Comparison of ENCODE assay signal across 24 cellular contexts in genomic region chr3:126529585-126530170, GRCh38. TPM values are rescaled to one million over a fixed set of nuclear protein-coding genes. Genes with fewer than 3 reads are reported as not detected.
DNase-seq lines count a peak whose midpoint lies in the region; TF ChIP-seq lines count a peak whose summit lies in the region.
"Had no signal": no experiment of that assay in that cellular context is flagged by ENCODE, and none has a peak within 500 bp of the region (broad histone marks: within the 10 kb centered on the region; RNA-seq: fewer than 3 reads in every experiment).

No MANE protein-coding gene starts in this region.

- POLR2A ChIA-PET in Caco-2 (lab: Charles Lee) = no interaction called here

- no peak for TF ChIP-seq CTCF in Caco-2 (IDR thresholded peaks at IDR 0.05; ENCODE audit: insufficient read depth in 1 of 2, low read depth in 1 of 2, low read length in 1 of 2, severe bottlenecking in 1 of 2, unreplicated experiment in 1 of 2)
- no peak for TF ChIP-seq CTCF in Loucy (conservative IDR thresholded peaks at IDR 0.05; ENCODE audit: low read length)

- no CpG with 5 or more reads among the region's 7 CpGs for WGBS in neuronal stem cell (ENCODE audit: extremely low coverage in 2 of 2, insufficient read length in 2 of 2, insufficient replicate concordance in 1 of 2), 2 donors

- no peak overlapping the region for H4K8ac ChIP-seq in neuronal stem cell (ENCODE audit: low read depth, low read length)

- H3K27ac Mint-ChIP-seq in Caco-2 (ENCODE audit: unreplicated experiment) = peak overlapping the region; percentile 57
- peak overlapping the region; percentile 97 for H3K27ac Mint-ChIP-seq in dendritic cell treated with granulocyte-macrophage colony-stimulating factor and Interleukin-4, amounts not matched to agents 40 ng/mL and 50 ng/mL, for 4 days
- no peak overlapping the region for H3K27ac Mint-ChIP-seq in activated T-helper 2 cell treated with anti-CD3 and anti-CD28 coated beads, Interferon-gamma antibody, Interleukin-2, Interleukin-4, amounts not matched to agents 10 μg/mL and 5 μg/mL and 100 μg/mL, durations not matched to agents 14 hours and 24 hours and 36 hours
- H3K27ac Mint-ChIP-seq: HFFc6; memory B cell; naive thymus-derived CD4-positive, alpha-beta T cell; progenitor cell of endocrine pancreas; T-helper 17 cell had no signal

- H3K23ac ChIP-seq in neuronal stem cell (ENCODE audit: low read depth, low read length, poor library complexity) = no peak overlapping the region

- H3K4me3 Mint-ChIP-seq in Caco-2 (ENCODE audit: unreplicated experiment) = peak overlapping the region; percentile 22
- H3K4me3 Mint-ChIP-seq in dendritic cell treated with granulocyte-macrophage colony-stimulating factor and Interleukin-4, amounts not matched to agents 40 ng/mL and 50 ng/mL, for 4 days = peak overlapping the region; percentile 66
- no peak overlapping the region for H3K4me3 Mint-ChIP-seq in activated T-helper 2 cell treated with anti-CD3 and anti-CD28 coated beads, Interferon-gamma antibody, Interleukin-2, Interleukin-4, amounts not matched to agents 10 μg/mL and 5 μg/mL and 100 μg/mL, durations not matched to agents 14 hours and 24 hours and 36 hours (ENCODE audit: low read depth)
- H3K4me3 Mint-ChIP-seq: HFFc6; immature natural killer cell; memory B cell; naive thymus-derived CD4-positive, alpha-beta T cell; T-helper 17 cell had no signal

- no peaks in the 10 kb centered on the region for H3K79me2 ChIP-seq in Loucy (ENCODE audit: insufficient read depth, low read length)

- H3K27ac ChIP-seq in neuronal stem cell (replicated peaks; ENCODE audit: low read length) = no peak overlapping the region

- H3K27me3 Mint-ChIP-seq in Caco-2 (ENCODE audit: insufficient read depth, unreplicated experiment) = no peaks in the 10 kb centered on the region
- no peaks in the 10 kb centered on the region for H3K27me3 Mint-ChIP-seq in dendritic cell treated with granulocyte-macrophage colony-stimulating factor and Interleukin-4, amounts not matched to agents 40 ng/mL and 50 ng/mL, for 4 days
- H3K27me3 Mint-ChIP-seq in activated T-helper 2 cell treated with anti-CD3 and anti-CD28 coated beads, Interferon-gamma antibody, Interleukin-2, Interleukin-4, amounts not matched to agents 10 μg/mL and 5 μg/mL and 100 μg/mL, durations not matched to agents 14 hours and 24 hours and 36 hours (ENCODE audit: low read depth) = peaks cover 12% of the 10 kb centered on the region

- no peaks in the 10 kb centered on the region for H3K9me2 ChIP-seq in Loucy (replicated peaks; ENCODE audit: low read depth, low read length)

- peak overlapping the region; percentile 16 for H2BK12ac ChIP-seq in neuronal stem cell (ENCODE audit: low read length)

- H2BK5ac ChIP-seq in neuronal stem cell (ENCODE audit: low read length) = peak overlapping the region; percentile 39

- peak overlapping the region; percentile 21 for H3K14ac ChIP-seq in neuronal stem cell (ENCODE audit: low read length)

- peaks cover 2% of the 10 kb centered on the region for H3K79me1 ChIP-seq in neuronal stem cell (ENCODE audit: low read depth, low read length)

- DNase-seq in Caco-2 (no peak), neuronal stem cell (ENCODE audit: low spot score) (no peak), MG63 (no peak)
- no peak for DNase-seq in activated T-helper 2 cell treated with anti-CD3 and anti-CD28 coated beads, Interferon-gamma antibody, Interleukin-2, Interleukin-4, amounts not matched to agents 10 μg/mL and 5 μg/mL and 100 μg/mL, durations not matched to agents 14 hours and 24 hours and 36 hours (ENCODE audit: low spot score)
- DNase-seq in stimulated activated CD4-positive, alpha-beta T cell treated with anti-CD3 and anti-CD28 coated beads, Interleukin-1b, Interleukin-23, amount 100 ng/mL, for 48 hours = no peak
- DNase-seq: amniotic stem cell; DMS53; effector CD4-positive, alpha-beta T cell; HFFc6; immature natural killer cell; naive thymus-derived CD4-positive, alpha-beta T cell; NCI-H187 treated with DMSO at 0.1 percent for 48 hours; NCI-H446 treated with DMSO at 0.1 percent for 48 hours; SHP77 treated with DMSO at 0.1 percent for 48 hours; stimulated activated CD8-positive, alpha-beta memory T cell treated with anti-CD3 and anti-CD28 coated beads, Interleukin-4, amount 100 ng/mL, for 48 hours; T-helper 17 cell had no signal

- no peaks in the 10 kb centered on the region for H3F3A ChIP-seq in Loucy (ENCODE audit: low read depth)

- peak overlapping the region; percentile 81 for H3K9ac ChIP-seq in Loucy (ENCODE audit: low read depth, low read length, poor library complexity, severe bottlenecking)
- H3K9ac ChIP-seq in neuronal stem cell (ENCODE audit: low read depth, low read length, poor library complexity) = no peak overlapping the region

- CTCF ChIA-PET in Caco-2 (lab: Charles Lee) = interaction anchor here (0.7 to 1.3 kb wide), 2 partner anchors 10 to 55 kb away, joined by 4 to 13 read pairs; no protein-coding TSS in a partner anchor

- H3K4me3 ChIP-seq in Caco-2 (ENCODE audit: low read depth, low read length) (no peak overlapping the region), Loucy (ENCODE audit: low read length, poor library complexity, severe bottlenecking) (peak overlapping the region; percentile 57), neuronal stem cell (ENCODE audit: low read length in 2 of 2) (no peak overlapping the region), MG63 (no peak overlapping the region)

- H2BK15ac ChIP-seq in neuronal stem cell (ENCODE audit: low read length) = no peak overlapping the region

- peak overlapping the region; percentile 57 for H3K4ac ChIP-seq in neuronal stem cell (ENCODE audit: low read length)

- H3K4me1 ChIP-seq in Caco-2 (peaks cover 33% of the 10 kb centered on the region), Loucy (ENCODE audit: insufficient read depth, low read length, poor library complexity, severe bottlenecking) (peaks cover 82% of the 10 kb centered on the region), neuronal stem cell (ENCODE audit: control insufficient read depth in 2 of 2, insufficient read depth in 1 of 2, low read depth in 1 of 2, low read length in 2 of 2) (peaks cover 0 to 4% of the 10 kb centered on the region in 2 donors)

- H3K9me3 ChIP-seq in Caco-2 = no peaks in the 10 kb centered on the region
- H3K9me3 ChIP-seq in Loucy (ENCODE audit: insufficient read depth, low read depth, low read length) = no peaks in the 10 kb centered on the region
- H3K9me3 ChIP-seq in neuronal stem cell (replicated peaks in 1 of 2; ENCODE audit: control insufficient read depth in 2 of 2, insufficient read depth in 1 of 2, low read depth in 1 of 2, low read length in 2 of 2) = no peaks in the 10 kb centered on the region
- no peaks in the 10 kb centered on the region for H3K9me3 ChIP-seq in MG63

- H2AFZ ChIP-seq in Loucy (ENCODE audit: low read length) (no peak overlapping the region), neuronal stem cell (ENCODE audit: low read length) (no peak overlapping the region)

- no peaks in the 10 kb centered on the region for H3K27me3 ChIP-seq in Caco-2 (replicated peaks; ENCODE audit: control insufficient read depth, insufficient read depth, low read length)
- no peaks in the 10 kb centered on the region for H3K27me3 ChIP-seq in Loucy (ENCODE audit: insufficient read depth, low read length, poor library complexity, severe bottlenecking)
- H3K27me3 ChIP-seq in neuronal stem cell (ENCODE audit: control insufficient read depth in 3 of 3, insufficient read depth in 3 of 3, low read depth in 1 of 3, low read length in 3 of 3) = peaks cover 0 to 62% (median 6%) of the 10 kb centered on the region in 3 experiments
- peaks cover 27% of the 10 kb centered on the region for H3K27me3 ChIP-seq in MG63

- no peaks in the 10 kb centered on the region for H3K9me3 Mint-ChIP-seq in Caco-2 (ENCODE audit: unreplicated experiment)
- no peaks in the 10 kb centered on the region for H3K9me3 Mint-ChIP-seq in dendritic cell treated with granulocyte-macrophage colony-stimulating factor and Interleukin-4, amounts not matched to agents 40 ng/mL and 50 ng/mL, for 4 days
- no peaks in the 10 kb centered on the region for H3K9me3 Mint-ChIP-seq in activated T-helper 2 cell treated with anti-CD3 and anti-CD28 coated beads, Interferon-gamma antibody, Interleukin-2, Interleukin-4, amounts not matched to agents 10 μg/mL and 5 μg/mL and 100 μg/mL, durations not matched to agents 14 hours and 24 hours and 36 hours
- H3K9me3 Mint-ChIP-seq: HFFc6; immature natural killer cell; memory B cell; naive thymus-derived CD4-positive, alpha-beta T cell had no signal

- H3K36me3 Mint-ChIP-seq in Caco-2 (ENCODE audit: insufficient read depth, unreplicated experiment) = no peaks in the 10 kb centered on the region
- H3K36me3 Mint-ChIP-seq in dendritic cell treated with granulocyte-macrophage colony-stimulating factor and Interleukin-4, amounts not matched to agents 40 ng/mL and 50 ng/mL, for 4 days (ENCODE audit: low read depth) = peaks cover 37% of the 10 kb centered on the region
- H3K36me3 Mint-ChIP-seq in activated T-helper 2 cell treated with anti-CD3 and anti-CD28 coated beads, Interferon-gamma antibody, Interleukin-2, Interleukin-4, amounts not matched to agents 10 μg/mL and 5 μg/mL and 100 μg/mL, durations not matched to agents 14 hours and 24 hours and 36 hours (ENCODE audit: low read depth) = no peaks in the 10 kb centered on the region
- H3K36me3 Mint-ChIP-seq: immature natural killer cell; memory B cell; naive thymus-derived CD4-positive, alpha-beta T cell had no signal

- no TSS peak for BruUV-seq in Caco-2 (replicated peaks; lab: Mats Ljungman, UMichigan)

- H3K36me3 ChIP-seq in Caco-2 (ENCODE audit: control insufficient read depth, insufficient read depth, low read length) = peaks cover 4% of the 10 kb centered on the region
- no peaks in the 10 kb centered on the region for H3K36me3 ChIP-seq in Loucy (ENCODE audit: insufficient read depth, low read length)
- no peaks in the 10 kb centered on the region for H3K36me3 ChIP-seq in neuronal stem cell (replicated peaks in 1 of 2; ENCODE audit: control insufficient read depth in 2 of 2, insufficient read depth in 2 of 2, low read length in 2 of 2)
- no peaks in the 10 kb centered on the region for H3K36me3 ChIP-seq in MG63

- H3K4me2 ChIP-seq in Loucy (ENCODE audit: low read depth, low read length, poor library complexity, severe bottlenecking) = peak overlapping the region; percentile 76
- H3K4me2 ChIP-seq in neuronal stem cell (ENCODE audit: insufficient read depth, low read length, poor library complexity, severe bottlenecking) = no peak overlapping the region

- H3K4me1 Mint-ChIP-seq in Caco-2 (ENCODE audit: low read depth, unreplicated experiment) = peaks cover 24% of the 10 kb centered on the region
- peaks cover 78% of the 10 kb centered on the region for H3K4me1 Mint-ChIP-seq in dendritic cell treated with granulocyte-macrophage colony-stimulating factor and Interleukin-4, amounts not matched to agents 40 ng/mL and 50 ng/mL, for 4 days (ENCODE audit: low read depth)
- H3K4me1 Mint-ChIP-seq in activated T-helper 2 cell treated with anti-CD3 and anti-CD28 coated beads, Interferon-gamma antibody, Interleukin-2, Interleukin-4, amounts not matched to agents 10 μg/mL and 5 μg/mL and 100 μg/mL, durations not matched to agents 14 hours and 24 hours and 36 hours (ENCODE audit: low read depth) = no peaks in the 10 kb centered on the region
- H3K4me1 Mint-ChIP-seq: memory B cell, T-helper 17 cell had no signal

- H4K91ac ChIP-seq in neuronal stem cell (ENCODE audit: low read depth, low read length, poor library complexity) = peak overlapping the region; percentile 66

- H4K20me1 ChIP-seq in Loucy (ENCODE audit: insufficient read depth, low read length, poor library complexity, severe bottlenecking) = no peaks in the 10 kb centered on the region

- H2AK5ac ChIP-seq in neuronal stem cell (ENCODE audit: low read depth, low read length) = peak overlapping the region; percentile 27

- intact Hi-C loops in Caco-2 (cut with micrococcal nuclease; ENCODE audit: unreplicated experiment) = loop anchor here (2.0 to 10.0 kb wide), 2 partner anchors 17 to 125 kb away; partner anchors contain the start of gene TXNRD3
- intact Hi-C loops in dendritic cell treated with granulocyte-macrophage colony-stimulating factor and Interleukin-4, amounts not matched to agents 40 ng/mL and 50 ng/mL, for 4 days (cut with micrococcal nuclease) = loop anchor here (10.0 kb wide), 2 partner anchors 445 to 1015 kb away; no protein-coding TSS in a partner anchor
- intact Hi-C loops in activated T-helper 2 cell treated with anti-CD3 and anti-CD28 coated beads, Interferon-gamma antibody, Interleukin-2, Interleukin-4, amounts not matched to agents 10 μg/mL and 5 μg/mL and 100 μg/mL, durations not matched to agents 14 hours and 24 hours and 36 hours (cut with micrococcal nuclease) = no loop called here

- peak overlapping the region; percentile 19 for H3K18ac ChIP-seq in neuronal stem cell (ENCODE audit: low read length)

- H2BK120ac ChIP-seq in neuronal stem cell (ENCODE audit: low read depth, low read length) = no peak overlapping the region

RNA-seq across cellular contexts. Expression of gene CHST13, which starts 5.7 kb away (rescaled TPM):
- 17.0 and 25.3 TPM in 2 replicates for total RNA-seq in Caco-2 (2022)
- 1.4 TPM for polyA plus RNA-seq in neuronal stem cell (2013, experiment 1 of 2)
- polyA plus RNA-seq in neuronal stem cell (2013, experiment 2 of 2) = 1.6 TPM
- not detected in 2 replicates for total RNA-seq in MG63 (2014; rRNA removed; shearing (Covaris generic); ENCODE audit: low replicate concordance)
- 0.09 TPM in 1 of 2 replicates, not detected in the other for total RNA-seq in activated T-helper 2 cell treated with anti-CD3 and anti-CD28 coated beads, Interferon-gamma antibody, Interleukin-2, Interleukin-4, amounts not matched to agents 10 μg/mL and 5 μg/mL and 100 μg/mL, durations not matched to agents 14 hours and 24 hours and 36 hours
- total RNA-seq: HFFc6, LHCN-M2, temporal lobe had no signal
- polyA plus RNA-seq: BJ; naive thymus-derived CD4-positive, alpha-beta T cell had no signal

RNA-seq across cellular contexts. Expression of gene UROC1, which starts 12.1 kb away (rescaled TPM):
- total RNA-seq in Caco-2 (2022) = not detected in 2 replicates
- polyA plus RNA-seq in neuronal stem cell (2013, experiment 1 of 2) = not detected
- 0.03 TPM for polyA plus RNA-seq in neuronal stem cell (2013, experiment 2 of 2)
- total RNA-seq in MG63 (2014; rRNA removed; shearing (Covaris generic); ENCODE audit: low replicate concordance) = not detected in 2 replicates
- total RNA-seq in activated T-helper 2 cell treated with anti-CD3 and anti-CD28 coated beads, Interferon-gamma antibody, Interleukin-2, Interleukin-4, amounts not matched to agents 10 μg/mL and 5 μg/mL and 100 μg/mL, durations not matched to agents 14 hours and 24 hours and 36 hours = not detected in 2 replicates
- total RNA-seq: HFFc6; LHCN-M2; naive thymus-derived CD4-positive, alpha-beta T cell; progenitor cell of endocrine pancreas; T-helper 17 cell; temporal lobe had no signal
- polyA plus RNA-seq: BJ; immature natural killer cell; naive thymus-derived CD4-positive, alpha-beta T cell had no signal

RNA-seq across cellular contexts. Expression of gene C3orf22, which starts 29.1 kb away (rescaled TPM):
- not detected in 2 replicates for total RNA-seq in Caco-2 (2022)
- polyA plus RNA-seq in neuronal stem cell (2013, experiment 1 of 2) = 0.03 TPM
- polyA plus RNA-seq in neuronal stem cell (2013, experiment 2 of 2) = not detected
- total RNA-seq in MG63 (2014; rRNA removed; shearing (Covaris generic); ENCODE audit: low replicate concordance) = not detected in 2 replicates
- not detected in 2 replicates for total RNA-seq in activated T-helper 2 cell treated with anti-CD3 and anti-CD28 coated beads, Interferon-gamma antibody, Interleukin-2, Interleukin-4, amounts not matched to agents 10 μg/mL and 5 μg/mL and 100 μg/mL, durations not matched to agents 14 hours and 24 hours and 36 hours
- total RNA-seq: HFFc6; LHCN-M2; naive thymus-derived CD4-positive, alpha-beta T cell; T-helper 17 cell; temporal lobe had no signal
- polyA plus RNA-seq: BJ; immature natural killer cell; naive thymus-derived CD4-positive, alpha-beta T cell; small intestine had no signal

RNA-seq across cellular contexts. Expression of gene ZXDC, which starts 54.0 kb away (rescaled TPM):
- total RNA-seq in Caco-2 (2022) = 28.1 and 28.7 TPM in 2 replicates
- polyA plus RNA-seq in neuronal stem cell (2013, experiment 1 of 2) = 9.3 TPM
- polyA plus RNA-seq in neuronal stem cell (2013, experiment 2 of 2) = 9.8 TPM
- total RNA-seq in MG63 (2014; rRNA removed; shearing (Covaris generic); ENCODE audit: low replicate concordance) = 16.3 and 22.2 TPM in 2 replicates
- 26.1 and 27.0 TPM in 2 replicates for total RNA-seq in activated T-helper 2 cell treated with anti-CD3 and anti-CD28 coated beads, Interferon-gamma antibody, Interleukin-2, Interleukin-4, amounts not matched to agents 10 μg/mL and 5 μg/mL and 100 μg/mL, durations not matched to agents 14 hours and 24 hours and 36 hours

Comparison
In these comparisons a context has a peak if more than half of its experiments do, and no peak if none do; other contexts are left out.
1. RNA of gene CHST13, which starts 5.7 kb away (total RNA-seq): 17.0 to 25.3 TPM in Caco-2; not detected in MG63 and 0.09 TPM in activated T-helper 2 cell treated with anti-CD3 and anti-CD28 coated beads, Interferon-gamma antibody, Interleukin-2, Interleukin-4, amounts not matched to agents 10 μg/mL and 5 μg/mL and 100 μg/mL, durations not matched to agents 14 hours and 24 hours and 36 hours; every median in the first group is over 10 times any median in the second.